In genomic region chr16:13390093-13390985, GRCh38 we compare ENCODE assay signal across 9 cellular contexts.
A peak's percentile ranks its signal among the peaks of the same experiment; 100 is the strongest.
DNase-seq lines count a peak whose midpoint lies in the region; ATAC-seq and TF ChIP-seq lines count a peak whose summit lies in the region.
"Had no signal": no experiment of that assay in that cellular context is flagged by ENCODE, and none has a peak within 500 bp of the region (broad histone marks: within the 10 kb centered on the region; RNA-seq: fewer than 3 reads in every experiment).

No MANE protein-coding gene starts in this region.

- TF ChIP-seq CTCF in GM13977 (IDR thresholded peaks at IDR 0.05; ENCODE audit: extremely low read depth, insufficient read depth, missing control alignments) (no peak), activated B cell treated with CpG ODN at 0.5 μM for 24 hours (IDR thresholded peaks at IDR 0.05) (no peak), HFFc6 (IDR thresholded peaks at IDR 0.05) (no peak)

- H3K9me3 Mint-ChIP-seq in activated B cell treated with CpG ODN at 0.5 μM for 24 hours (peaks cover 12% of the 10 kb centered on the region), HFFc6 (peaks cover 35% of the 10 kb centered on the region)
- peaks cover 9% of the 10 kb centered on the region for H3K9me3 Mint-ChIP-seq in activated CD4-positive, alpha-beta T cell treated with anti-CD3 and anti-CD28 coated beads, Interleukin-2, amount 10 ng/mL, durations not matched to agents 7 days and 5 days

- H3K4me1 Mint-ChIP-seq in activated B cell treated with CpG ODN at 0.5 μM for 24 hours (peaks cover 31% of the 10 kb centered on the region), HFFc6 (ENCODE audit: low read depth) (no peaks in the 10 kb centered on the region)
- no peaks in the 10 kb centered on the region for H3K4me1 Mint-ChIP-seq in activated CD4-positive, alpha-beta T cell treated with anti-CD3 and anti-CD28 coated beads, Interleukin-2, amount 10 ng/mL, durations not matched to agents 7 days and 5 days

- no peaks in the 10 kb centered on the region for H3K36me3 Mint-ChIP-seq in activated B cell treated with CpG ODN at 0.5 μM for 24 hours (ENCODE audit: low read depth)
- no peaks in the 10 kb centered on the region for H3K36me3 Mint-ChIP-seq in activated CD4-positive, alpha-beta T cell treated with anti-CD3 and anti-CD28 coated beads, Interleukin-2, amount 10 ng/mL, durations not matched to agents 7 days and 5 days (ENCODE audit: low read depth)
- H3K36me3 Mint-ChIP-seq in HFFc6 (ENCODE audit: low read depth): no peaks in the 10 kb centered on the region

- peak; percentile 45 for DNase-seq in GM13977 (ENCODE audit: low spot score)
- no peak for DNase-seq in activated B cell treated with CpG ODN at 0.5 μM for 24 hours
- no peak for DNase-seq in GDM1 (lab: John Stamatoyannopoulos, UW)
- DNase-seq in activated CD4-positive, alpha-beta T cell treated with anti-CD3 and anti-CD28 coated beads, Interleukin-2, amount 10 ng/mL, durations not matched to agents 7 days and 5 days: no peak
- no peak for DNase-seq in HFFc6
- no peak for DNase-seq in dermis blood vessel endothelial cell
- DNase-seq: tibial artery had no signal

- H3K27ac Mint-ChIP-seq in activated B cell treated with CpG ODN at 0.5 μM for 24 hours: peak overlapping the region; percentile 78
- no peak overlapping the region for H3K27ac Mint-ChIP-seq in activated CD4-positive, alpha-beta T cell treated with anti-CD3 and anti-CD28 coated beads, Interleukin-2, amount 10 ng/mL, durations not matched to agents 7 days and 5 days
- no peak overlapping the region for H3K27ac Mint-ChIP-seq in HFFc6

- POLR2A ChIA-PET in activated B cell treated with CpG ODN at 0.5 μM for 24 hours (lab: Charles Lee): no interaction called here
- POLR2A ChIA-PET in activated CD4-positive, alpha-beta T cell treated with anti-CD3 and anti-CD28 coated beads, Interleukin-2, amount 10 ng/mL, durations not matched to agents 7 days and 5 days (lab: Charles Lee): no interaction called here

- H3K4me3 Mint-ChIP-seq in activated B cell treated with CpG ODN at 0.5 μM for 24 hours (peak overlapping the region; percentile 42), HFFc6 (no peak overlapping the region)
- H3K4me3 Mint-ChIP-seq in activated CD4-positive, alpha-beta T cell treated with anti-CD3 and anti-CD28 coated beads, Interleukin-2, amount 10 ng/mL, durations not matched to agents 7 days and 5 days: no peak overlapping the region

- in situ Hi-C loops in GM13977 (cut with MboI; ENCODE audit: low pct_unique_long_range_greater_than_20kb, low sequenced_read_pairs, unreplicated experiment): no loop called here

- H3K27me3 Mint-ChIP-seq in activated B cell treated with CpG ODN at 0.5 μM for 24 hours (no peaks in the 10 kb centered on the region), HFFc6 (ENCODE audit: insufficient read depth) (no peaks in the 10 kb centered on the region; the same call in none of the 2 replicates)
- no peaks in the 10 kb centered on the region for H3K27me3 Mint-ChIP-seq in activated CD4-positive, alpha-beta T cell treated with anti-CD3 and anti-CD28 coated beads, Interleukin-2, amount 10 ng/mL, durations not matched to agents 7 days and 5 days

- intact Hi-C loops in activated B cell treated with CpG ODN at 0.5 μM for 24 hours (cut with micrococcal nuclease): loop anchor here (1.0 kb wide), 1 partner anchor 46 kb away; no protein-coding TSS in a partner anchor

- CTCF ChIA-PET in activated B cell treated with CpG ODN at 0.5 μM for 24 hours (lab: Charles Lee): no interaction called here
- CTCF ChIA-PET in activated CD4-positive, alpha-beta T cell treated with anti-CD3 and anti-CD28 coated beads, Interleukin-2, amount 10 ng/mL, durations not matched to agents 7 days and 5 days (lab: Charles Lee): no interaction called here

- ATAC-seq in GM21526 (IDR thresholded peaks at IDR 0.05; ENCODE audit: low FRiP score, unreplicated experiment): peak; percentile 82
- ATAC-seq in HG03442 (IDR thresholded peaks at IDR 0.05; ENCODE audit: unreplicated experiment): peak; percentile 60
- peak; percentile 72 for ATAC-seq in activated B cell treated with CpG ODN at 0.5 μM for 24 hours (ENCODE audit: low read depth)
